Comparison of ENCODE assay signal across 17 cellular contexts in the genomic region with DNA sequence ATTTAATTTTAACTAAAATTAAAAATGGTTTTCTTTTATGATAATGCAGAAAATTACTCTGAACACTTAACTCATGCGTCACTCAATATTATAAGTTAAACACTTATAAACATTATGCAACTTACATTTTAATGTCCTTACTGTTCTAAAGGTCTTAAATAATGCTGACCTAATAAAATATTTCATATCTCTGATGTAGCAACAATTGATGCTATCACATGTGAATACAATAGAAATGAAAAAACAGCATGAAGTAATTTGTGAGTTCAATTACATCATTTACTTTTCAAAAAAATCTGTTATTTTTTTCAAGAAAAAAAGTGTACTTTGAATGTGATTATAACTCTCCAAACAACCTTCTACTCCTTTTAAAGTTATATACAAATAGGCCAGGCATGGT.
"Had no signal": no experiment of that assay in that cellular context is flagged by ENCODE, and none has a peak within 500 bp of the region (broad histone marks: within the 10 kb centered on the region; RNA-seq: fewer than 3 reads in every experiment).

No MANE protein-coding gene starts in this region.

- H3K9me3 ChIP-seq: gastroesophageal sphincter, left ventricle myocardium inferior, lower lobe of right lung, right atrium auricular region, suprapubic skin, thyroid gland, upper lobe of left lung, uterus had no signal

- H3K27me3 ChIP-seq: gastroesophageal sphincter, right atrium auricular region, suprapubic skin, thyroid gland, upper lobe of left lung, uterus had no signal

- H3K4me3 ChIP-seq: coronary artery, gastroesophageal sphincter, left ventricle myocardium inferior, lower lobe of right lung, right atrium auricular region, suprapubic skin, thyroid gland, upper lobe of left lung, uterus had no signal

- H3K27ac ChIP-seq: coronary artery, gastroesophageal sphincter, left ventricle myocardium inferior, lower lobe of right lung, right atrium auricular region, suprapubic skin, thyroid gland, upper lobe of left lung, uterus had no signal

- H3K4me1 ChIP-seq: gastroesophageal sphincter, left ventricle myocardium inferior, lower lobe of right lung, right atrium auricular region, suprapubic skin, thyroid gland, upper lobe of left lung, uterus had no signal

- DNase-seq: effector CD4-positive, alpha-beta T cell; endodermal cell; glutamatergic neuron; left ventricle myocardium inferior; lower lobe of right lung; natural killer cell; stimulated activated CD4-positive, alpha-beta T cell treated with anti-CD3 and anti-CD28 coated beads, Interleukin-4, amount 100 ng/mL, for 1 hour; stimulated activated CD8-positive, alpha-beta memory T cell treated with anti-CD3 and anti-CD28 coated beads, Interleukin-4, amount 100 ng/mL, for 48 hours; stimulated activated naive CD8-positive, alpha-beta T cell treated with anti-CD3 and anti-CD28 coated beads, Interleukin-15, Interleukin-2, amounts not matched to agents 100 U/mL and 50 U/mL, for 24 hours; thyroid gland; upper lobe of left lung; uterus had no signal

- H3K36me3 ChIP-seq: gastroesophageal sphincter, left ventricle myocardium inferior, lower lobe of right lung, right atrium auricular region, suprapubic skin, thyroid gland, upper lobe of left lung, uterus had no signal

- FAIRE-seq: keratinocyte had no signal
